ENCODE assay signal across 20 cellular contexts in the genomic region with DNA sequence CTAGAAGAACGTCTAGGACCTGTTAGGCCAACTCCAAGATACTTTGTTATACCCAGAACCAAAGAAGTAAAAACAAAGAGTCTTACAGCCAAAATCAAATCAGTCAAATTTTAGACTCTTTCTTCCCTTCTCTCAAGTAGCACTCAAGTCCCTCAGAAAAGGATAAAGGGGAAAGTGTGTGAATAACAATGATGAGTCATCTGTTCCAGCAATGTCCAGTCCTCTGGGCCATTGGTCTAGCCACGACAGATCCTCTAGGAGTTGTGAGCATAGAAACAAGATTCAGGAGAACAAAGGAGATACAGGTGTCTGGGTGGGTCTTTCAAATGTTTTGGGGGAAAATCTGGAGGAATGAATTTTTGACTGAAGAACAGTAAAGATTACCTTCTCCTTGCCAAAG. TPM values are rescaled to one million over a fixed set of nuclear protein-coding genes. Genes with fewer than 3 reads are reported as not detected.
A peak's percentile ranks its signal among the peaks of the same experiment; 100 is the strongest.
DNase-seq lines count a peak whose midpoint lies in the region; ATAC-seq, FAIRE-seq and TF ChIP-seq lines count a peak whose summit lies in the region.
"Had no signal": no experiment of that assay in that cellular context is flagged by ENCODE, and none has a peak within 500 bp of the region (broad histone marks: within the 10 kb centered on the region; RNA-seq: fewer than 3 reads in every experiment).

No MANE protein-coding gene starts in this region.

- CTCF ChIA-PET in A549 (lab: Yijun Ruan, JAX) = no interaction called here

- no peaks in the 10 kb centered on the region for H3K4me1 ChIP-seq in A549
- H3K4me1 ChIP-seq in left lung = no peaks in the 10 kb centered on the region
- H3K4me1 ChIP-seq in mucosa of descending colon (ENCODE audit: low read depth) = peaks cover 11% of the 10 kb centered on the region

- H3K27ac ChIP-seq in A549 = no peak overlapping the region
- H3K27ac ChIP-seq in left lung = no peak overlapping the region
- H3K27ac ChIP-seq: BLaER1 treated with 17β-estradiol and CSF1 and Interleukin-3, amounts not matched to agents 10 nM and 100 nM; KMS-11 had no signal

- intact Hi-C loops in left lung (cut with DNase I) (no loop called here), mucosa of descending colon (cut with DNase I, micrococcal nuclease) (no loop called here)

- WGBS in A549 (ENCODE audit: missing lambda C conversion rate) = 0% methylated on average over 2 of the region's 2 CpGs

- no peaks in the 10 kb centered on the region for H3K27me3 ChIP-seq in bronchial epithelial cell (ENCODE audit: control insufficient read depth, insufficient read depth, low read length)
- no peaks in the 10 kb centered on the region for H3K27me3 ChIP-seq in left lung
- H3K27me3 ChIP-seq: BLaER1 treated with 17β-estradiol and CSF1 and Interleukin-3, amounts not matched to agents 10 nM and 100 nM had no signal

- POLR2A ChIA-PET in A549 (lab: Yijun Ruan, JAX) = no interaction called here

- no peak for TF ChIP-seq RAD21 in A549 (conservative IDR thresholded peaks at IDR 0.05 in 1 of 2, IDR thresholded peaks at IDR 0.05 in 1 of 2)

- no peak for TF ChIP-seq EP300 in A549 (IDR thresholded peaks at IDR 0.05)

- H3K4me3 ChIP-seq in A549 = no peak overlapping the region
- H3K4me3 ChIP-seq in bronchial epithelial cell (ENCODE audit: low read depth, low read length) = no peak overlapping the region
- no peak overlapping the region for H3K4me3 ChIP-seq in left lung
- H3K4me3 ChIP-seq in mucosa of descending colon = no peak overlapping the region
- H3K4me3 ChIP-seq: BLaER1 treated with 17β-estradiol and CSF1 and Interleukin-3, amounts not matched to agents 10 nM and 100 nM had no signal

- H3K9me3 ChIP-seq in A549 (no peaks in the 10 kb centered on the region), left lung (peaks cover 0 to 8% of the 10 kb centered on the region in 2 donors), mucosa of descending colon (no peaks in the 10 kb centered on the region)

- ATAC-seq in A549 (no peak), left lung (peak; percentile 40), mucosa of descending colon (no peak), HG02678 (IDR thresholded peaks at IDR 0.05; ENCODE audit: unreplicated experiment) (no peak)
- ATAC-seq: HepG2, SK-N-SH treated with all-trans-retinoic acid at 6 μM for 48 hours had no signal

- TF ChIP-seq CTCF in A549 (IDR thresholded peaks at IDR 0.05) (no peak), bronchial epithelial cell (IDR thresholded peaks at IDR 0.05; ENCODE audit: insufficient read depth, low read length, severe bottlenecking) (no peak), left lung (IDR thresholded peaks at IDR 0.05) (no peak), mucosa of descending colon (IDR thresholded peaks at IDR 0.05) (no peak)

- no peaks in the 10 kb centered on the region for H3K36me3 ChIP-seq in bronchial epithelial cell (ENCODE audit: control insufficient read depth, insufficient read depth, low read length)
- no peaks in the 10 kb centered on the region for H3K36me3 ChIP-seq in left lung
- no peaks in the 10 kb centered on the region for H3K36me3 ChIP-seq in mucosa of descending colon (ENCODE audit: low read depth)
- H3K36me3 ChIP-seq: BLaER1 treated with 17β-estradiol and CSF1 and Interleukin-3, amounts not matched to agents 10 nM and 100 nM had no signal

- FAIRE-seq in A549 (lab: Jason Lieb, UNC) (no peak), bronchial epithelial cell (lab: Jason Lieb, UNC) (no peak)
- FAIRE-seq: A204.1, HepG2, RCC 7860 had no signal

- no peak for TF ChIP-seq POLR2A in A549 (IDR thresholded peaks at IDR 0.05; ENCODE audit: low read length)

- DNase-seq in A549 (ENCODE audit: low read depth in 1 of 2, low spot score in 1 of 2) (no peak), HT1080 (ENCODE audit: low read depth) (peak; percentile 26), bronchial epithelial cell (ENCODE audit: low read depth) (peak; percentile 63), left lung (no peak), mucosa of descending colon (no peak), COR-L47 (lab: John Stamatoyannopoulos, UW) (no peak)
- DNase-seq: NCI-H1048, NCI-H146, NCI-H2081, NCI-H524, SHP77 treated with DMSO at 0.1 percent for 48 hours had no signal

- H3K4me2 ChIP-seq in A549 = no peak overlapping the region
- H3K4me2 ChIP-seq: BLaER1 treated with 17β-estradiol and CSF1 and Interleukin-3, amounts not matched to agents 10 nM and 100 nM; KMS-11 had no signal

TF ChIP-seq in A549, 52 proteins besides CTCF, POLR2A, EP300 and RAD21:
- no peak for TF ChIP-seq FOSL2 (IDR thresholded peaks at IDR 0.05)
- TF ChIP-seq FOSL2 (CRISPR knock-in tag; IDR thresholded peaks at IDR 0.05) = peak; percentile 15; the same call in 1 of the 2 replicates
- TF ChIP-seq JUNB (IDR thresholded peaks at IDR 0.05) = no peak
- no peak for TF ChIP-seq FOSB (CRISPR knock-in tag; IDR thresholded peaks at IDR 0.05)
- TF ChIP-seq MAZ (IDR thresholded peaks at IDR 0.05; ENCODE audit: borderline replicate concordance, low read depth, low read length) = no peak
- TF ChIP-seq ZFP36 (IDR thresholded peaks at IDR 0.05; ENCODE audit: borderline replicate concordance, partially characterized antibody) = no peak
- TF ChIP-seq SMC3 (IDR thresholded peaks at IDR 0.05) = no peak

RNA-seq across cellular contexts. Expression of a gene that starts 36.3 kb away (rescaled TPM):
- polyA plus RNA-seq in A549 (2011; rRNA removed) (not detected in 2 replicates), A549 (2017; fragmentation: RNase III; extraction: RNeasy Plus Mini Kit Qiagen cat#74134 plus additional on column Dnase treatment) (not detected in 3 replicates)
- not detected in 2 replicates for polyA plus RNA-seq in A549 (2012; cell fraction: cytosol; rRNA removed)
- polyA plus RNA-seq in A549 (2012; cell fraction: nucleus; rRNA removed) = not detected in 2 replicates
- polyA minus RNA-seq in A549 (2011; rRNA and poly(A)+ RNA removed) = not detected in 2 replicates
- not detected in 2 replicates for total RNA-seq in HT1080 (2014; rRNA removed; shearing (Covaris generic))
- not detected in 2 replicates for polyA plus RNA-seq in HT1080 (2015; cell fraction: cytosol; rRNA removed)
- not detected in 2 replicates for polyA plus RNA-seq in HT1080 (2015; cell fraction: nucleus; rRNA removed)
- total RNA-seq in bronchial epithelial cell (not detected in 2 replicates), left lung (1 to 10 TPM in 1 of 2 donors, not detected in 1; 2.8 TPM), mucosa of descending colon (under 1 TPM in 1 of 3 donors, not detected in 2; 0.52 TPM)
- total RNA-seq: Daoy, HepG2, M059J had no signal
- polyA plus RNA-seq: HepG2 had no signal

Comparison
In these comparisons a context has a peak if more than half of its experiments do, and no peak if none do; other contexts are left out.
1. DNase-seq: peak in HT1080 (single experiment) and bronchial epithelial cell (single experiment); none in A549 (0 of 2), left lung (0 of 2), mucosa of descending colon (0 of 3) and COR-L47 (single experiment).